In the genomic region with DNA sequence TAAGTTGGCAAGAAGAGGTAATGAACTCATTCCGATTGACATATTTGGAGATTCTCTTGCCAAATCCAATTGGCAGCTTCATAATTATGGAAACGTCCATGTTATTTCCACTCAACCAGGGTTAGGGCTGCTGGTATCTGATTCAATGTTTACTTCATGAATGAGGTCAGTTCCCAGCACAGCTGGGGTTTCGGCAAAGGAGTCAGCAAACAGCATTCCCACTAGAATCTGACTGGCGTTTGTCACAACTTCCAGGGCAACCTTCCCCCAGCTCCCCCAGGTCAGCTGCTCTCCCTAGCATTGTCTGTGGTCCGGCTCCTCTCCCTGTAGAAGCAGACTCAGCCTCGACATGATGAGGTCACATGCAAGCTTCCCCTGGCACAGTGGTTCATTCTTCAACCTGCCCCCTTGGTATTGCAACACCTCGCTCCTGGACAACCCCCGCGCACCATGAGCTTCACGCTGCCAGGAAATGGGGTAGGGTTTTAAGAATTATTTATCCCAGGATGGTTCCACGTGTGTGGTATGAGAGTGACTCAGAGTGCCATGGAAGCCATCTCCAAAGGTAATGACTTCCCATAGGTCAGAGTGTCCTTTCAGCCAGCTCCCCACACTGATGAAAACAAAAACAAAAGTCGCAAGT, we compare ENCODE assay signal across 10 cellular contexts.
DNase-seq lines count a peak whose midpoint lies in the region; ATAC-seq, FAIRE-seq and TF ChIP-seq lines count a peak whose summit lies in the region.
"Had no signal": no experiment of that assay in that cellular context is flagged by ENCODE, and none has a peak within 500 bp of the region (broad histone marks: within the 10 kb centered on the region; RNA-seq: fewer than 3 reads in every experiment).

No MANE protein-coding gene starts in this region.

- peak; percentile 91 for DNase-seq in HT1080 (ENCODE audit: low read depth)
- DNase-seq in astrocyte (ENCODE audit: low read depth) = peak; percentile 86
- DNase-seq in stromal cell of bone marrow (ENCODE audit: low read depth) = peak; percentile 88
- DNase-seq in T-cell = no peak
- DNase-seq: immature natural killer cell had no signal

- H3K27me3 Mint-ChIP-seq in astrocyte (ENCODE audit: low read depth, unreplicated experiment) (no peaks in the 10 kb centered on the region), T-cell (peaks cover 0 to 13% of the 10 kb centered on the region in 2 donors)

- H3K4me2 ChIP-seq in astrocyte (ENCODE audit: low read length) = peak overlapping the region; percentile 65

- peak overlapping the region; percentile 62 for H2AFZ ChIP-seq in astrocyte (ENCODE audit: low read depth, low read length)

- peak overlapping the region; percentile 96 for H3K27ac Mint-ChIP-seq in astrocyte (ENCODE audit: unreplicated experiment)
- H3K27ac Mint-ChIP-seq in T-cell = no peak overlapping the region
- H3K27ac Mint-ChIP-seq: immature natural killer cell; T-helper 1 cell treated with Interleukin-12 subunit alpha and Interleukin-12 subunit beta and Interleukin-4 antibody, amounts not matched to agents 30 μg/mL and 1 μg/mL, for 36 hours had no signal

- no peak for TF ChIP-seq CTCF in astrocyte (IDR thresholded peaks at IDR 0.05; ENCODE audit: insufficient read depth, low read depth, low read length)

- H3K36me3 ChIP-seq in astrocyte (ENCODE audit: insufficient read depth, low read length) = no peaks in the 10 kb centered on the region

- FAIRE-seq in astrocyte (lab: Jason Lieb, UNC) (no peak), islet of Langerhans (lab: Jason Lieb, UNC) (peak; percentile 99)

- ATAC-seq in T-cell (replicated peaks in 1 of 4) (no peak), HG02970 (IDR thresholded peaks at IDR 0.05; ENCODE audit: low FRiP score, unreplicated experiment) (no peak), HG03439 (IDR thresholded peaks at IDR 0.05; ENCODE audit: unreplicated experiment) (no peak), HG02610 (IDR thresholded peaks at IDR 0.05; ENCODE audit: unreplicated experiment) (no peak)

- H3K36me3 Mint-ChIP-seq in astrocyte (ENCODE audit: low read depth, unreplicated experiment) (peaks cover 6% of the 10 kb centered on the region), T-cell (no peaks in the 10 kb centered on the region)
- H3K36me3 Mint-ChIP-seq: immature natural killer cell had no signal

- no peak overlapping the region for H3K4me3 ChIP-seq in astrocyte (ENCODE audit: insufficient read depth, low read depth, low read length)

- H3K4me1 Mint-ChIP-seq in astrocyte (ENCODE audit: low read depth, unreplicated experiment) = peaks cover 43% of the 10 kb centered on the region
- no peaks in the 10 kb centered on the region for H3K4me1 Mint-ChIP-seq in T-cell
- H3K4me1 Mint-ChIP-seq: immature natural killer cell had no signal

- H3K9me3 ChIP-seq in astrocyte (ENCODE audit: insufficient read depth, low read depth, low read length) = no peaks in the 10 kb centered on the region

- H3K79me2 ChIP-seq in astrocyte (ENCODE audit: insufficient read depth, low read length) = no peaks in the 10 kb centered on the region

- peak overlapping the region; percentile 48 for H3K4me3 Mint-ChIP-seq in astrocyte (ENCODE audit: unreplicated experiment)
- no peak overlapping the region for H3K4me3 Mint-ChIP-seq in T-cell
- H3K4me3 Mint-ChIP-seq: immature natural killer cell; T-helper 1 cell treated with Interleukin-12 subunit alpha and Interleukin-12 subunit beta and Interleukin-4 antibody, amounts not matched to agents 30 μg/mL and 1 μg/mL, for 36 hours had no signal

- H3K4me1 ChIP-seq in astrocyte (ENCODE audit: insufficient read depth, low read length) = peaks cover 37% of the 10 kb centered on the region

- POLR2A ChIA-PET in T-cell (lab: Charles Lee) = interaction anchor here in 1 of 2 donors (0.7 kb wide), 1 partner anchor 16 kb away, joined by 3 read pairs; no protein-coding TSS in a partner anchor

- H3K27me3 ChIP-seq in astrocyte (ENCODE audit: insufficient read depth, low read length) = no peaks in the 10 kb centered on the region

- H3K27ac ChIP-seq in astrocyte (ENCODE audit: low read depth, low read length) = peak overlapping the region; percentile 50

- H3K9me3 Mint-ChIP-seq in astrocyte (ENCODE audit: unreplicated experiment) = no peaks in the 10 kb centered on the region
- H3K9me3 Mint-ChIP-seq in T-cell = no peaks in the 10 kb centered on the region
- H3K9me3 Mint-ChIP-seq: immature natural killer cell; T-helper 1 cell treated with Interleukin-12 subunit alpha and Interleukin-12 subunit beta and Interleukin-4 antibody, amounts not matched to agents 30 μg/mL and 1 μg/mL, for 36 hours had no signal

- no peaks in the 10 kb centered on the region for H4K20me1 ChIP-seq in astrocyte (ENCODE audit: insufficient read depth, low read length)

- H3K9ac ChIP-seq in astrocyte (ENCODE audit: low read length) = peak overlapping the region; percentile 19

- CTCF ChIA-PET in T-cell (lab: Charles Lee) = interaction anchor here in 1 of 2 donors (0.6 kb wide), 2 partner anchors 19 to 45 kb away, joined by 3 to 6 read pairs; no protein-coding TSS in a partner anchor

Comparison
In these comparisons a context has a peak if more than half of its experiments do, and no peak if none do; other contexts are left out.
1. DNase-seq: peak in HT1080 (single experiment), astrocyte (single experiment) and stromal cell of bone marrow (single experiment); none in T-cell (0 of 34).